In genomic region chr5:177603631-177604030, GRCh38 we compare ENCODE assay signal across 16 cellular contexts.
"Had no signal": no experiment of that assay in that cellular context is flagged by ENCODE, and none has a peak within 500 bp of the region (broad histone marks: within the 10 kb centered on the region; RNA-seq: fewer than 3 reads in every experiment).

No MANE protein-coding gene starts in this region.

- H3K27ac ChIP-seq: ascending aorta, heart right ventricle, upper lobe of left lung had no signal

- ATAC-seq: activated T-cell treated with anti-CD3 and anti-CD28 coated beads, Interleukin-2, amount 50 U/mL, for 72 hours; effector memory CD8-positive, alpha-beta T cell; heart right ventricle; left colon; stimulated activated naive CD8-positive, alpha-beta T cell treated with anti-CD3 and anti-CD28 coated beads, Interleukin-15, Interleukin-2, amounts not matched to agents 100 U/mL and 50 U/mL, for 24 hours had no signal

- H3K27ac Mint-ChIP-seq: activated CD4-positive, alpha-beta memory T cell treated with anti-CD3 and anti-CD28 coated beads for 36 hours; activated T-cell treated with anti-CD3 and anti-CD28 coated beads, Interleukin-2, amount 50 U/mL, for 72 hours had no signal

- H3K36me3 Mint-ChIP-seq: activated CD4-positive, alpha-beta memory T cell treated with anti-CD3 and anti-CD28 coated beads for 36 hours had no signal

- H3K4me3 Mint-ChIP-seq: activated CD4-positive, alpha-beta memory T cell treated with anti-CD3 and anti-CD28 coated beads for 36 hours; activated T-cell treated with anti-CD3 and anti-CD28 coated beads, Interleukin-2, amount 50 U/mL, for 72 hours; effector memory CD8-positive, alpha-beta T cell had no signal

- H3K27me3 ChIP-seq: ascending aorta, heart right ventricle, upper lobe of left lung had no signal

- H3K9me3 Mint-ChIP-seq: activated CD4-positive, alpha-beta memory T cell treated with anti-CD3 and anti-CD28 coated beads for 36 hours; activated T-cell treated with anti-CD3 and anti-CD28 coated beads, Interleukin-2, amount 50 U/mL, for 72 hours; effector memory CD8-positive, alpha-beta T cell had no signal

- H3K9me3 ChIP-seq: ascending aorta, heart right ventricle, upper lobe of left lung had no signal

- H3K27me3 Mint-ChIP-seq: activated CD4-positive, alpha-beta memory T cell treated with anti-CD3 and anti-CD28 coated beads for 36 hours; effector memory CD8-positive, alpha-beta T cell had no signal

- H3K4me3 ChIP-seq: ascending aorta, heart right ventricle, lung, upper lobe of left lung had no signal

- DNase-seq: activated CD4-positive, alpha-beta memory T cell treated with anti-CD3 and anti-CD28 coated beads for 36 hours; activated CD4-positive, alpha-beta T cell treated with anti-CD3 and anti-CD28 coated beads for 1 hour; activated gamma-delta T cell treated with Interleukin-2 at 50 U/mL for 16 hours; activated T-cell treated with anti-CD3 and anti-CD28 coated beads, Interleukin-2, amount 50 U/mL, for 72 hours; dermis blood vessel endothelial cell; effector memory CD8-positive, alpha-beta T cell; heart right ventricle; left colon; midbrain; nucleus accumbens; stimulated activated CD4-positive, alpha-beta T cell treated with anti-CD3 and anti-CD28 coated beads, Interleukin-4, amount 100 ng/mL, for 4 hours; stimulated activated CD8-positive, alpha-beta memory T cell treated with anti-CD3 and anti-CD28 coated beads, Interleukin-4, amount 100 ng/mL, for 48 hours; stimulated activated naive CD8-positive, alpha-beta T cell treated with anti-CD3 and anti-CD28 coated beads, Interleukin-15, Interleukin-2, amounts not matched to agents 100 U/mL and 50 U/mL, for 24 hours had no signal
